22 cellular contexts compared by ENCODE assay signal in the genomic region with DNA sequence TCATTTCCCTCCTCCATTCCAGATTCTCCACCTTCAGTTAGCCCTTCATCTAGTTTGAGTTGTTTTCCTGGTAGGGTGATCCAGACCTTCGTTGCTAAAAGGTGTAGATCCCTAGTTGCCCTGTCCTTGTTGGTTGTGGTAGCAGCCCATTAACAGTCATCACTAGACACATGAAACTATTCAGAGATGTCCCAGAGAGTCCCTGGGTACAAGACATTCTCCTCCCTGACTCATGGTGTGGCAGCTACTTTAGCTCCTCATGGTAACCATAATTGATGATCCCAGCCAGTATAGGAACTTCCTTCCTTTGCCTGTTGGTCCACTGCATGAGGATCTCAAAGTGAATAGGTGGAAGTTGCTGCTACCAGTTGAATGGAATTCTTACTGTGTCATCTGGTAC. TPM values are rescaled to one million over a fixed set of nuclear protein-coding genes. Genes with fewer than 3 reads are reported as not detected.
"Had no signal": no experiment of that assay in that cellular context is flagged by ENCODE, and none has a peak within 500 bp of the region (broad histone marks: within the 10 kb centered on the region; RNA-seq: fewer than 3 reads in every experiment).

No MANE protein-coding gene starts in this region.

- H3K27ac Mint-ChIP-seq: activated B cell treated with CpG ODN at 0.5 μM for 24 hours had no signal

- DNase-seq: activated B cell treated with CpG ODN at 0.5 μM for 24 hours; activated CD4-positive, alpha-beta T cell treated with anti-CD3 and anti-CD28 coated beads, Interleukin-2, amount 50 U/mL, for 1 hour; activated effector memory CD4-positive, alpha-beta T cell treated with anti-CD3 and anti-CD28 coated beads, Interleukin-2, amount 50 U/mL, for 16 hours; activated naive CD4-positive, alpha-beta T cell treated with anti-CD3 and anti-CD28 coated beads, Interleukin-2, amount 50 U/mL, for 16 hours; amniotic stem cell; colonic mucosa; gastrocnemius medialis; head of caudate nucleus; hypothalamus; left ventricle myocardium superior; midbrain; natural killer cell; stimulated activated CD4-positive, alpha-beta T cell treated with anti-CD3 and anti-CD28 coated beads, Interleukin-12 subunit alpha, Interleukin-12 subunit beta, amount 100 ng/mL, for 4 hours; stimulated activated CD4-positive, alpha-beta T cell treated with anti-CD3 and anti-CD28 coated beads, Interleukin-4, amount 100 ng/mL, for 4 hours; T-helper 9 cell; transverse colon; uterus had no signal

- H3K4me1 ChIP-seq: colonic mucosa, esophagus muscularis mucosa, gastrocnemius medialis, prostate gland, transverse colon, uterus had no signal

- H3K27me3 ChIP-seq: colonic mucosa, esophagus muscularis mucosa, uterus had no signal

- ATAC-seq: gastrocnemius medialis, left ventricle myocardium superior had no signal

- H3K9me3 Mint-ChIP-seq: activated B cell treated with CpG ODN at 0.5 μM for 24 hours, natural killer cell had no signal

- H3K27ac ChIP-seq: colonic mucosa, esophagus muscularis mucosa, gastrocnemius medialis, prostate gland, transverse colon, uterus had no signal

- H3K36me3 Mint-ChIP-seq: natural killer cell had no signal

- H3K4me3 Mint-ChIP-seq: activated B cell treated with CpG ODN at 0.5 μM for 24 hours, natural killer cell had no signal

- H3K4me1 Mint-ChIP-seq: activated B cell treated with CpG ODN at 0.5 μM for 24 hours had no signal

RNA-seq across cellular contexts. Expression of a gene that starts 6.0 kb away (rescaled TPM):
- total RNA-seq: osteocyte, SK-MEL-5 had no signal

RNA-seq across cellular contexts. Expression of a gene that starts 36.2 kb away (rescaled TPM):
- total RNA-seq: activated B cell treated with CpG ODN at 0.5 μM for 24 hours, bronchial epithelial cell, colonic mucosa, esophagus muscularis mucosa, gastrocnemius medialis, SK-MEL-5, transverse colon had no signal

RNA-seq across cellular contexts. Expression of a gene that starts 38.0 kb away (rescaled TPM):
- total RNA-seq: bronchial epithelial cell, osteocyte had no signal
